1 cellular context compared by ENCODE assay signal in the genomic region with DNA sequence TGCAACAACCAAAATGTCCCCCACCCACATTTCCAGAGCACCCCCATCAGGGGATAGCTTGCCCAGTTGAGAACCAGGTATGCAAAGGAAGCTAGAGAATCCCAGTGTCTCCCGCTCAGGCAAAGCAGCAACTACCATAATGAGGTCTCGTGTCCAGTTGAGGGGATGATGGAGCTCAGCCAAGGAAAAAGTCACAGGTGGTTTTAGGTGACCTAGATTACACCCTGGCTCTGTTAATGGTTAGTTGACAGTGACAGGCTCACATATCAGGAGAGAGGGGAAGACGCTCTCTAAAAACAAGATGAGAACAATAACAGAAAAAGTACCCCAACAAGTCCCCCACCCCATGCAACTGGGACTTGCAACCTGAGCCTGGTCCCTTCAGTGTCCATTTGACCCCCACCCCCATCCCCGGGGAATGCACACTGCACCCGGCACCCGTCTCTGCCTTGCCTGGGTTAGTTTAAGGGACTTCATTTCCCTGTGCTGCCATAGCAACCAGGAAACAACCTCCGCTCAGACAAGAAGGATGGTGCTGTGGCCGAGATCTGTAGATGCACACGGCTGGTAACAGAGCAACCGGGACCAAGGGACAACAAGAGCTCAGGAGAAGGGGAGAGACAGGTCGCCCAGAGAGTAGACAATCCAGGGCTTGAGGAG.
TF ChIP-seq lines count a peak whose summit lies in the region.

A gene (plus strand): TSS at position 519 of the 660 bp plus-strand sequence. CDS start 373 bp downstream, outside the sequence.

TF ChIP-seq in GM23338, 12 proteins besides CTCF, POLR2A, EP300 and RAD21:
- TF ChIP-seq ZNF331 (CRISPR knock-in tag; IDR thresholded peaks at IDR 0.05; ENCODE audit: low read depth): no peak
